Comparison of ENCODE assay signal across 8 cellular contexts in the genomic region with DNA sequence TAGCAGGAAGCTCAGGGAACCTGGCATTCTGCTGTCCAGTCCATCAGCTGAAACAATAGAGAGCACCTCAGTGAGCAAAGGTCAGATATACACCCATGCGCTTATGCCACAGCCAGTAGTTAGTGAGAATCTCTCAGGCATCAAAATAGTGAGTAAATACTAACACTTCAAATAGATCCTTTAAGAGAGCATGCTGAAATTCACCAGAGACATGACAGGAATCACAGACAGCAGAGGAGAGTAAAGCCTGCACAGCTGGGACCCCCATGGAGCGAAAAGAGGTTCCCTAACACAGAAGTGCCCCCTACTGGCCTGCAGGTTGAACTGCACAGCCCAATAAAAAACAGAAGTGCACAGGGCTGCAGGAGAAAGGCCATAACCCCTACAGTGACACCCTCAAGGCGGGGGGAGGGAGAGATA. TPM values are rescaled to one million over a fixed set of nuclear protein-coding genes. Genes with fewer than 3 reads are reported as not detected.
DNase-seq lines count a peak whose midpoint lies in the region; ATAC-seq, FAIRE-seq and TF ChIP-seq lines count a peak whose summit lies in the region.

No MANE protein-coding gene starts in this region.

- TF ChIP-seq EP300 in A549 (IDR thresholded peaks at IDR 0.05): no peak

- H3K9me3 ChIP-seq in A549: peaks cover 4% of the 10 kb centered on the region; the same call in 1 of the 3 replicates

- H3K4me1 Mint-ChIP-seq in progenitor cell of endocrine pancreas (ENCODE audit: low read depth): no peaks in the 10 kb centered on the region

- H3K36me3 Mint-ChIP-seq in progenitor cell of endocrine pancreas (ENCODE audit: insufficient read depth): no peaks in the 10 kb centered on the region

- no peak for FAIRE-seq in A549 (lab: Jason Lieb, UNC)

- ATAC-seq in A549: peak; percentile 49 to 66
- no peak for ATAC-seq in HG03039 (IDR thresholded peaks at IDR 0.05; ENCODE audit: unreplicated experiment)

- in situ Hi-C loops in G401 (cut with HindIII; ENCODE audit: low sequenced_read_pairs): loop anchor here (25.0 kb wide), 1 partner anchor 308 kb away; no protein-coding TSS in a partner anchor

- H3K4me3 ChIP-seq in A549 (no peak overlapping the region), GM12865 (ENCODE audit: low read depth, low read length) (no peak overlapping the region), epithelial cell of esophagus (ENCODE audit: low read length) (no peak overlapping the region)

- WGBS in A549 (ENCODE audit: missing lambda C conversion rate): 43% methylated on average over 3 of the region's 3 CpGs

- H3K27ac ChIP-seq in A549: peak overlapping the region; percentile 65 to 78

- no peak for TF ChIP-seq POLR2A in A549 (IDR thresholded peaks at IDR 0.05; ENCODE audit: low read length)

- POLR2A ChIA-PET in A549 (lab: Yijun Ruan, JAX): interaction anchor here (1.2 kb wide), 1 partner anchor 295 kb away, joined by 6 read pairs; no protein-coding TSS in a partner anchor

- CTCF ChIA-PET in A549 (lab: Yijun Ruan, JAX): interaction anchor here (0.7 to 4.3 kb wide), 44 partner anchors 10 to 1232 kb away, joined by 3 to 46 read pairs (median 4); partner anchors contain the start of gene ANXA8L1

- no peaks in the 10 kb centered on the region for H3K9me3 Mint-ChIP-seq in progenitor cell of endocrine pancreas (ENCODE audit: low read depth)

- H3K27ac Mint-ChIP-seq in progenitor cell of endocrine pancreas: no peak overlapping the region

- peak; percentile 30 to 60; a peak in 3 of 5 replicates for TF ChIP-seq RAD21 in A549 (conservative IDR thresholded peaks at IDR 0.05 in 1 of 2, IDR thresholded peaks at IDR 0.05 in 1 of 2)

- TF ChIP-seq CTCF in A549 (IDR thresholded peaks at IDR 0.05) (peak; percentile 59), GM12865 (IDR thresholded peaks at IDR 0.05; ENCODE audit: insufficient read depth, low read depth, low read length, missing control alignments) (peak; percentile 69), epithelial cell of esophagus (IDR thresholded peaks at IDR 0.05; ENCODE audit: insufficient read depth, low read depth, low read length, missing control alignments) (peak; percentile 62), progenitor cell of endocrine pancreas (IDR thresholded peaks at IDR 0.05; ENCODE audit: unreplicated experiment) (peak; percentile 78)

- peak overlapping the region; percentile 36 for H3K4me2 ChIP-seq in A549

- H3K27me3 Mint-ChIP-seq in progenitor cell of endocrine pancreas: peaks cover 9% of the 10 kb centered on the region

- peaks cover 22% of the 10 kb centered on the region for H3K4me1 ChIP-seq in A549

- no peak overlapping the region for H3K4me3 Mint-ChIP-seq in progenitor cell of endocrine pancreas (ENCODE audit: low read depth)

- DNase-seq in A549 (ENCODE audit: low read depth in 1 of 2, low spot score in 1 of 2): peak; percentile 56 to 64
- DNase-seq in GM12865 (ENCODE audit: low read depth): peak; percentile 9
- peak; percentile 29 for DNase-seq in RKO (ENCODE audit: low spot score)
- no peak for DNase-seq in epithelial cell of esophagus (ENCODE audit: low read depth)
- no peak for DNase-seq in progenitor cell of endocrine pancreas (ENCODE audit: low spot score, unreplicated experiment)
- DNase-seq in G401 (ENCODE audit: low spot score): no peak
- no peak for DNase-seq in D341Med (ENCODE audit: low spot score)

TF ChIP-seq in A549, 52 proteins besides CTCF, POLR2A, EP300 and RAD21:
- peak; percentile 25; the same call in 1 of the 3 replicates for TF ChIP-seq SMC3 (IDR thresholded peaks at IDR 0.05)
- TF ChIP-seq HOXA7 (CRISPR knock-in tag; IDR thresholded peaks at IDR 0.05): no peak
- TF ChIP-seq MAFK (IDR thresholded peaks at IDR 0.05; ENCODE audit: partially characterized antibody): no peak

RNA-seq across cellular contexts. Expression of gene ANTXRL, which starts 57.6 kb away (rescaled TPM):
- polyA plus RNA-seq in A549 (2011; rRNA removed) (0.09 and 0.26 TPM in 2 replicates), A549 (2017; fragmentation: RNase III; extraction: RNeasy Plus Mini Kit Qiagen cat#74134 plus additional on column Dnase treatment) (0.13 to 0.30 TPM (median 0.25 TPM) in 3 replicates)
- polyA plus RNA-seq in A549 (2012; cell fraction: cytosol; rRNA removed): 0.19 and 0.20 TPM in 2 replicates
- polyA plus RNA-seq in A549 (2012; cell fraction: nucleus; rRNA removed): 0.47 and 0.58 TPM in 2 replicates
- polyA minus RNA-seq in A549 (2011; rRNA and poly(A)+ RNA removed): 0.08 and 0.19 TPM in 2 replicates
- not detected in 2 replicates for total RNA-seq in progenitor cell of endocrine pancreas
- total RNA-seq in G401 (2014; rRNA removed; shearing (Covaris generic)): not detected in 2 replicates

Comparison
In these comparisons a context has a peak if more than half of its experiments do, and no peak if none do; other contexts are left out.
1. DNase-seq: peak in A549 (2 of 2), GM12865 (single experiment) and RKO (single experiment); none in epithelial cell of esophagus (single experiment), progenitor cell of endocrine pancreas (single experiment), G401 (single experiment) and D341Med (single experiment).
2. Peak in every context shown above with its lines, with median percentiles within 50 percentile points of each other: CTCF ChIP-seq.